Comparison of ENCODE assay signal across 9 cellular contexts in genomic region chr19:18919895-18920204, GRCh38. TPM values are rescaled to one million over a fixed set of nuclear protein-coding genes. Genes with fewer than 3 reads are reported as not detected.
DNase-seq lines count a peak whose midpoint lies in the region; ATAC-seq, FAIRE-seq and TF ChIP-seq lines count a peak whose summit lies in the region.
"Had no signal": no experiment of that assay in that cellular context is flagged by ENCODE, and none has a peak within 500 bp of the region (broad histone marks: within the 10 kb centered on the region; RNA-seq: fewer than 3 reads in every experiment).

No MANE protein-coding gene starts in this region.

- H3K4me2 ChIP-seq in OCI-LY1 (ENCODE audit: low read length) = peak overlapping the region; percentile 90
- H3K4me2 ChIP-seq in endothelial cell of umbilical vein (ENCODE audit: insufficient read depth, low read length) = peak overlapping the region; percentile 89
- peak overlapping the region; percentile 92 for H3K4me2 ChIP-seq in osteoblast (ENCODE audit: insufficient read depth, low read length)

- H3K27ac ChIP-seq in OCI-LY1 (ENCODE audit: low read depth, low read length, poor library complexity, severe bottlenecking) = no peak overlapping the region
- H3K27ac ChIP-seq in endothelial cell of umbilical vein (ENCODE audit: insufficient read depth, low read depth, low read length) = peak overlapping the region; percentile 48
- H3K27ac ChIP-seq in osteoblast (ENCODE audit: low read depth, low read length) = peak overlapping the region; percentile 75

- no peaks in the 10 kb centered on the region for H3F3A ChIP-seq in OCI-LY1 (ENCODE audit: insufficient read depth, low read length)

- H3K9me2 ChIP-seq in OCI-LY1 (ENCODE audit: low read depth, low read length) = no peaks in the 10 kb centered on the region

- H3K9ac ChIP-seq in OCI-LY1 (ENCODE audit: low read length) (peak overlapping the region; percentile 87), endothelial cell of umbilical vein (replicated peaks; ENCODE audit: extremely low read depth, insufficient read depth, low read length) (peak overlapping the region; percentile 80)

- POLR2A ChIA-PET in Caco-2 (lab: Charles Lee) = interaction anchor here (0.6 to 1.6 kb wide), 12 partner anchors 9 to 348 kb away, joined by 3 to 7 read pairs (median 4); partner anchors contain the start of genes CERS1 and UBA52
- POLR2A ChIA-PET in endothelial cell of umbilical vein (lab: Charles Lee) = interaction anchor here (0.6 to 1.2 kb wide), 4 partner anchors 12 to 67 kb away, joined by 3 to 5 read pairs (median 4); no protein-coding TSS in a partner anchor

- H3K4me1 ChIP-seq in Caco-2 (peaks cover 5% of the 10 kb centered on the region), OCI-LY1 (ENCODE audit: insufficient read depth, low read length, severe bottlenecking) (peaks cover 31% of the 10 kb centered on the region), endothelial cell of umbilical vein (ENCODE audit: control insufficient read depth, extremely low read depth, insufficient read depth, low read length) (peaks cover 13% of the 10 kb centered on the region), osteoblast (ENCODE audit: insufficient read depth, low read length) (peaks cover 14% of the 10 kb centered on the region)

- CTCF ChIA-PET in Caco-2 (lab: Charles Lee) (interaction anchor here (1.0 to 1.4 kb wide), 3 partner anchors 67 to 400 kb away, joined by 3 to 10 read pairs (median 3); no protein-coding TSS in a partner anchor), endothelial cell of umbilical vein (lab: Charles Lee) (interaction anchor here (0.6 to 2.3 kb wide), 8 partner anchors 24 to 331 kb away, joined by 3 to 23 read pairs (median 4); partner anchors contain the start of genes CERS1 and REX1BD)

- intact Hi-C loops in Caco-2 (cut with micrococcal nuclease; ENCODE audit: unreplicated experiment) = loop anchor here (1.0 to 2.0 kb wide), 3 partner anchors 21 to 66 kb away; partner anchors contain the start of gene HOMER3
- intact Hi-C loops in endothelial cell of umbilical vein (cut with micrococcal nuclease) = loop anchor here (1.0 to 10.0 kb wide), 8 partner anchors 21 to 465 kb away; partner anchors contain the start of gene HOMER3

- H3K27me3 Mint-ChIP-seq in Caco-2 (ENCODE audit: insufficient read depth, unreplicated experiment) = no peaks in the 10 kb centered on the region

- H3K27ac Mint-ChIP-seq in Caco-2 (ENCODE audit: unreplicated experiment) = peak overlapping the region; percentile 92

- peak; percentile 59 for FAIRE-seq in endothelial cell of umbilical vein (lab: Jason Lieb, UNC)

- peak overlapping the region; percentile 73 for H3K4me3 Mint-ChIP-seq in Caco-2 (ENCODE audit: unreplicated experiment)

- H3K27me3 ChIP-seq in Caco-2 (replicated peaks; ENCODE audit: control insufficient read depth, insufficient read depth, low read length) (no peaks in the 10 kb centered on the region), OCI-LY1 (ENCODE audit: insufficient read depth, low read length) (no peaks in the 10 kb centered on the region), endothelial cell of umbilical vein (ENCODE audit: control insufficient read depth in 2 of 2, insufficient read depth in 2 of 2, low read length in 2 of 2) (no peaks in the 10 kb centered on the region), osteoblast (ENCODE audit: insufficient read depth, low read length) (no peaks in the 10 kb centered on the region)

- BruUV-seq in Caco-2 (replicated peaks; lab: Mats Ljungman, UMichigan) (TSS peak; percentile 73), endothelial cell of umbilical vein (replicated peaks; lab: Mats Ljungman, UMichigan) (TSS peak; percentile 83)

- TF ChIP-seq POLR2A in endothelial cell of umbilical vein (IDR thresholded peaks at IDR 0.05; ENCODE audit: low read depth, low read length) = no peak

- peaks cover 88% of the 10 kb centered on the region for H3K36me3 Mint-ChIP-seq in Caco-2 (ENCODE audit: insufficient read depth, unreplicated experiment)

- no peaks in the 10 kb centered on the region for H3K9me3 Mint-ChIP-seq in Caco-2 (ENCODE audit: unreplicated experiment)

- H4K20me1 ChIP-seq in OCI-LY1 (ENCODE audit: insufficient read depth, low read length) (no peaks in the 10 kb centered on the region), endothelial cell of umbilical vein (replicated peaks; ENCODE audit: control insufficient read depth, extremely low read depth, insufficient read depth, low read length) (peaks cover 2% of the 10 kb centered on the region), osteoblast (ENCODE audit: insufficient read depth, low read length) (peaks cover 22% of the 10 kb centered on the region)

- H3K4me3 ChIP-seq in Caco-2 (ENCODE audit: low read depth, low read length) (peak overlapping the region; percentile 65), OCI-LY1 (ENCODE audit: low read depth, low read length, poor library complexity, severe bottlenecking) (peak overlapping the region; percentile 94), endothelial cell of umbilical vein (replicated peaks in 1 of 3; ENCODE audit: insufficient read depth in 1 of 3, low read depth in 1 of 3, low read length in 3 of 3) (peak overlapping the region; percentile 70 to 96 (median 81)), osteoblast (ENCODE audit: insufficient read depth, low read length) (peak overlapping the region; percentile 86)

- TF ChIP-seq CTCF in Caco-2 (IDR thresholded peaks at IDR 0.05; ENCODE audit: insufficient read depth in 1 of 2, low read depth in 1 of 2, low read length in 1 of 2, severe bottlenecking in 1 of 2, unreplicated experiment in 1 of 2) = no peak
- TF ChIP-seq CTCF in OCI-LY1 (IDR thresholded peaks at IDR 0.05; ENCODE audit: low read length) = no peak
- TF ChIP-seq CTCF in endothelial cell of umbilical vein (IDR thresholded peaks at IDR 0.05; ENCODE audit: extremely low read depth in 1 of 2, insufficient read depth in 1 of 2, low read depth in 1 of 2, low read length in 2 of 2) = no peak
- no peak for TF ChIP-seq CTCF in osteoblast (IDR thresholded peaks at IDR 0.05; ENCODE audit: extremely low read depth, low read depth, low read length)

- H3K36me3 ChIP-seq in Caco-2 (ENCODE audit: control insufficient read depth, insufficient read depth, low read length) (peaks cover 3% of the 10 kb centered on the region), OCI-LY1 (ENCODE audit: insufficient read depth, low read length) (peaks cover 45% of the 10 kb centered on the region), endothelial cell of umbilical vein (ENCODE audit: control insufficient read depth in 2 of 2, extremely low read depth in 1 of 2, insufficient read depth in 2 of 2, low read length in 2 of 2) (peaks cover 11 to 28% of the 10 kb centered on the region in 2 experiments), osteoblast (ENCODE audit: insufficient read depth, low read length) (peaks cover 34% of the 10 kb centered on the region)

- H3K4me1 Mint-ChIP-seq in Caco-2 (ENCODE audit: low read depth, unreplicated experiment) = no peaks in the 10 kb centered on the region

- no peak overlapping the region for H2AFZ ChIP-seq in OCI-LY1 (ENCODE audit: low read length)
- peak overlapping the region; percentile 61 for H2AFZ ChIP-seq in endothelial cell of umbilical vein (ENCODE audit: low read depth, low read length)
- peak overlapping the region; percentile 68 for H2AFZ ChIP-seq in osteoblast (ENCODE audit: low read length)

- DNase-seq in Caco-2 = no peak
- DNase-seq in endothelial cell of umbilical vein (ENCODE audit: low read depth, low spot score) = no peak
- DNase-seq in osteoblast (ENCODE audit: insufficient read length, low spot score, missing footprints) = no peak
- no peak for DNase-seq in T1000 (lab: John Stamatoyannopoulos, UW)
- DNase-seq in GM03348 (ENCODE audit: low spot score) = no peak

- H3K9me3 ChIP-seq in Caco-2 (no peaks in the 10 kb centered on the region), OCI-LY1 (ENCODE audit: low read length) (no peaks in the 10 kb centered on the region), endothelial cell of umbilical vein (replicated peaks; ENCODE audit: control insufficient read depth, insufficient read depth, low read length) (no peaks in the 10 kb centered on the region), osteoblast (ENCODE audit: low read depth, low read length) (no peaks in the 10 kb centered on the region)

- ATAC-seq in HG02678 (IDR thresholded peaks at IDR 0.05; ENCODE audit: unreplicated experiment) (no peak), HG02870 (IDR thresholded peaks at IDR 0.05; ENCODE audit: unreplicated experiment) (no peak)

- dilution Hi-C loops in endothelial cell of umbilical vein (cut with MboI; ENCODE audit: extremely low pct_ligation_motif_present, low sequenced_read_pairs) = no loop called here

- H3K9me1 ChIP-seq in endothelial cell of umbilical vein (replicated peaks; ENCODE audit: control insufficient read depth, extremely low read depth, insufficient read depth, low read length) = no peaks in the 10 kb centered on the region

- H3K79me2 ChIP-seq in OCI-LY1 (ENCODE audit: insufficient read depth, low read length) (peaks cover 19% of the 10 kb centered on the region), endothelial cell of umbilical vein (ENCODE audit: control insufficient read depth, insufficient read depth, low read length) (peaks cover 47% of the 10 kb centered on the region), osteoblast (ENCODE audit: insufficient read depth, low read length) (peaks cover 68% of the 10 kb centered on the region)

RNA-seq across cellular contexts. Expression of gene DDX49, which starts 0.3 kb away (rescaled TPM):
- total RNA-seq in Caco-2 (2022) (46.8 and 48.7 TPM in 2 replicates), endothelial cell of umbilical vein (47.7 and 51.9 TPM in 2 replicates), osteoblast (46.7 and 52.5 TPM in 2 replicates)
- polyA plus RNA-seq in endothelial cell of umbilical vein = 60.1 and 61.8 TPM in 2 replicates
- polyA plus RNA-seq in endothelial cell of umbilical vein (2011; cell fraction: cytosol; rRNA removed) = 39.0 and 47.3 TPM in 2 replicates
- polyA plus RNA-seq in endothelial cell of umbilical vein (2011; cell fraction: nucleus; rRNA removed) = 46.8 and 57.5 TPM in 2 replicates
- 34.2 and 35.0 TPM in 2 replicates for polyA plus RNA-seq in endothelial cell of umbilical vein (2012)
- polyA minus RNA-seq in endothelial cell of umbilical vein = 52.3 and 54.3 TPM in 2 replicates
- 64.2 TPM for polyA minus RNA-seq in endothelial cell of umbilical vein (2011; cell fraction: cytosol; rRNA and poly(A)+ RNA removed)
- 20.1 and 21.3 TPM in 2 replicates for polyA minus RNA-seq in endothelial cell of umbilical vein (2011; cell fraction: nucleus; rRNA and poly(A)+ RNA removed)

RNA-seq across cellular contexts. Expression of gene COPE, which starts 0.7 kb away (rescaled TPM):
- total RNA-seq in Caco-2 (2022) (207 and 213 TPM in 2 replicates), endothelial cell of umbilical vein (239 and 252 TPM in 2 replicates), osteoblast (179 and 180 TPM in 2 replicates)
- polyA plus RNA-seq in endothelial cell of umbilical vein = 407 and 557 TPM in 2 replicates
- 209 and 297 TPM in 2 replicates for polyA plus RNA-seq in endothelial cell of umbilical vein (2011; cell fraction: cytosol; rRNA removed)
- 158 and 185 TPM in 2 replicates for polyA plus RNA-seq in endothelial cell of umbilical vein (2011; cell fraction: nucleus; rRNA removed)
- polyA plus RNA-seq in endothelial cell of umbilical vein (2012) = 171 and 230 TPM in 2 replicates
- polyA minus RNA-seq in endothelial cell of umbilical vein = 136 and 146 TPM in 2 replicates
- 121 TPM for polyA minus RNA-seq in endothelial cell of umbilical vein (2011; cell fraction: cytosol; rRNA and poly(A)+ RNA removed)
- polyA minus RNA-seq in endothelial cell of umbilical vein (2011; cell fraction: nucleus; rRNA and poly(A)+ RNA removed) = 53.9 and 83.6 TPM in 2 replicates

RNA-seq across cellular contexts. Expression of gene HOMER3, which starts 21.2 kb away (rescaled TPM):
- 18.0 and 19.0 TPM in 2 replicates for total RNA-seq in Caco-2 (2022)
- 131 and 139 TPM in 2 replicates for total RNA-seq in endothelial cell of umbilical vein
- polyA plus RNA-seq in endothelial cell of umbilical vein = 180 and 184 TPM in 2 replicates
- polyA plus RNA-seq in endothelial cell of umbilical vein (2011; cell fraction: cytosol; rRNA removed) = 87.0 and 149 TPM in 2 replicates
- 180 and 225 TPM in 2 replicates for polyA plus RNA-seq in endothelial cell of umbilical vein (2011; cell fraction: nucleus; rRNA removed)
- polyA plus RNA-seq in endothelial cell of umbilical vein (2012) = 111 and 166 TPM in 2 replicates
- 82.4 and 98.5 TPM in 2 replicates for polyA minus RNA-seq in endothelial cell of umbilical vein
- 9.4 TPM for polyA minus RNA-seq in endothelial cell of umbilical vein (2011; cell fraction: cytosol; rRNA and poly(A)+ RNA removed)
- polyA minus RNA-seq in endothelial cell of umbilical vein (2011; cell fraction: nucleus; rRNA and poly(A)+ RNA removed) = 43.0 and 63.2 TPM in 2 replicates
- total RNA-seq in osteoblast = 98.4 and 107 TPM in 2 replicates

RNA-seq across cellular contexts. Expression of gene CERS1, which starts 23.9 kb away (rescaled TPM):
- total RNA-seq in Caco-2 (2022) (19.0 and 20.3 TPM in 2 replicates), endothelial cell of umbilical vein (3.0 and 4.0 TPM in 2 replicates), osteoblast (0.29 and 0.36 TPM in 2 replicates)
- polyA plus RNA-seq in endothelial cell of umbilical vein = 8.5 and 11.0 TPM in 2 replicates
- polyA plus RNA-seq in endothelial cell of umbilical vein (2011; cell fraction: cytosol; rRNA removed) = 4.3 and 5.6 TPM in 2 replicates
- polyA plus RNA-seq in endothelial cell of umbilical vein (2011; cell fraction: nucleus; rRNA removed) = 2.4 and 4.3 TPM in 2 replicates
- 3.3 and 8.7 TPM in 2 replicates for polyA plus RNA-seq in endothelial cell of umbilical vein (2012)
- polyA minus RNA-seq in endothelial cell of umbilical vein = 3.6 and 5.2 TPM in 2 replicates
- 5.6 TPM for polyA minus RNA-seq in endothelial cell of umbilical vein (2011; cell fraction: cytosol; rRNA and poly(A)+ RNA removed)
- polyA minus RNA-seq in endothelial cell of umbilical vein (2011; cell fraction: nucleus; rRNA and poly(A)+ RNA removed) = 0.67 and 1.3 TPM in 2 replicates
- total RNA-seq: subcutaneous adipose tissue had no signal
